ENCODE assay signal across 2 cellular contexts in genomic region chr16:89615596-89616090, GRCh38.
TF ChIP-seq lines count a peak whose summit lies in the region.

No MANE protein-coding gene starts in this region.

TF ChIP-seq in GM23338, 12 proteins besides CTCF, POLR2A, EP300 and RAD21 (continued from another document):
- TF ChIP-seq EZH2phosphoT487 (IDR thresholded peaks at IDR 0.05; ENCODE audit: unreplicated experiment) (no peak), ZNF331 (CRISPR knock-in tag; IDR thresholded peaks at IDR 0.05; ENCODE audit: low read depth) (no peak), EZH2 (IDR thresholded peaks at IDR 0.05; ENCODE audit: low read depth, unreplicated experiment) (no peak), ZNF114 (CRISPR knock-in tag; IDR thresholded peaks at IDR 0.05) (no peak), ETS1 (IDR thresholded peaks at IDR 0.05) (no peak), POLR2AphosphoS5 (IDR thresholded peaks at IDR 0.05; ENCODE audit: low read depth) (no peak), CREB1 (CRISPR knock-in tag; IDR thresholded peaks at IDR 0.05; ENCODE audit: low read depth) (no peak), STAT1 (IDR thresholded peaks at IDR 0.05; ENCODE audit: unreplicated experiment) (no peak), NANOG (IDR thresholded peaks at IDR 0.05; ENCODE audit: borderline replicate concordance) (no peak), ZNF462 (CRISPR knock-in tag; IDR thresholded peaks at IDR 0.05) (no peak)

TF ChIP-seq in liver, 16 proteins besides CTCF, POLR2A, EP300 and RAD21 (continued from another document):
- TF ChIP-seq REST (IDR thresholded peaks at IDR 0.05) (no peak), GABPA (IDR thresholded peaks at IDR 0.05 in 1 of 2, conservative IDR thresholded peaks at IDR 0.05 in 1 of 2) (no peak), SP1 (IDR thresholded peaks at IDR 0.05) (no peak), HNF4A (conservative IDR thresholded peaks at IDR 0.05) (no peak), FOXA2 (IDR thresholded peaks at IDR 0.05) (no peak), NR2F2 (IDR thresholded peaks at IDR 0.05) (no peak)
